Comparison of ENCODE assay signal across 29 cellular contexts in the genomic region with DNA sequence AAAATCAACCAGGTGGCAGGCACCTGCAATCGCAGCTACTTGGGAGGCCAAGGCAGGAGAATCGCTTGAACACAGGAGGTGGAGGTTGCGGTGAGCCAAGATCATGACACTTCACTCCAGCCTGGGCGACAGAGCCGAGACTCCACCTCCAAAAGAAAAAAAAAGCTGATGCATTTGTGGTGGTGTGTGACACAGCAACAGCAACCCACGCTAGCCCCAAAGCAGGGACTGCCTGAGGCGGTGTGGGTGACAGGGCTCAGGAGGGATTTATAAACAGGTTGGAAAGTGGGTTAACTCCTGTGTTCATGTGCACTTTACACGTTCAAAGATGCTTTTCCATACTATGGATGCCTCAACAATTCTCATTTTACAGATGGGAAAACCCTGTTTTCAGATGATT.
"Had no signal": no experiment of that assay in that cellular context is flagged by ENCODE, and none has a peak within 500 bp of the region (broad histone marks: within the 10 kb centered on the region; RNA-seq: fewer than 3 reads in every experiment).

No MANE protein-coding gene starts in this region.

- H3K4me1 ChIP-seq: foreskin keratinocyte, left lung, parathyroid adenoma, prostate gland, testis, upper lobe of left lung had no signal

- H3K27ac ChIP-seq: colonic mucosa, foreskin keratinocyte, gastroesophageal sphincter, heart right ventricle, left lung, neutrophil, parathyroid adenoma, prostate gland, sigmoid colon, testis, tibial nerve, upper lobe of left lung had no signal

- H3K36me3 ChIP-seq: colonic mucosa, esophagus muscularis mucosa, gastroesophageal sphincter, heart right ventricle, left lung, neutrophil, prostate gland, sigmoid colon, tibial nerve, upper lobe of left lung had no signal

- H3K4me1 Mint-ChIP-seq: mesothelial cell of epicardium; naive B cell; stimulated activated effector memory CD8-positive, alpha-beta T cell treated with anti-CD3 and anti-CD28 coated beads, Interleukin-12 subunit alpha, Interleukin-12 subunit beta, amount 100 ng/mL, for 72 hours had no signal

- H3K27ac Mint-ChIP-seq: dendritic cell treated with granulocyte-macrophage colony-stimulating factor and Interleukin-4, amounts not matched to agents 40 ng/mL and 50 ng/mL, for 4 days; mesothelial cell of epicardium; naive B cell; natural killer cell treated with Interleukin-12 subunit alpha and Interleukin-12 subunit beta and Interleukin-15 and Interleukin-18, amount 100 ng/mL, for 72 hours; stimulated activated effector memory CD8-positive, alpha-beta T cell treated with anti-CD3 and anti-CD28 coated beads, Interleukin-12 subunit alpha, Interleukin-12 subunit beta, amount 100 ng/mL, for 72 hours had no signal

- H3K9ac ChIP-seq: parathyroid adenoma had no signal

- ATAC-seq: foreskin keratinocyte; gastroesophageal sphincter; heart right ventricle; left cardiac atrium; left lung; mucosa of descending colon; natural killer cell treated with Interleukin-12 subunit alpha and Interleukin-12 subunit beta and Interleukin-15 and Interleukin-18, amount 100 ng/mL, for 72 hours; right cardiac atrium; stimulated activated effector memory CD8-positive, alpha-beta T cell treated with anti-CD3 and anti-CD28 coated beads, Interleukin-12 subunit alpha, Interleukin-12 subunit beta, amount 100 ng/mL, for 72 hours; stimulated activated naive CD8-positive, alpha-beta T cell treated with anti-CD3 and anti-CD28 coated beads, Interleukin-15, Interleukin-2, amounts not matched to agents 100 U/mL and 50 U/mL, for 24 hours had no signal

- H3K9me3 ChIP-seq: colonic mucosa, left lung, mucosa of descending colon, neutrophil, prostate gland, sigmoid colon, testis, upper lobe of left lung had no signal

- H3K27me3 ChIP-seq: colonic mucosa, esophagus muscularis mucosa, gastroesophageal sphincter, sigmoid colon, testis, tibial nerve, upper lobe of left lung had no signal

- H3K4me3 Mint-ChIP-seq: dendritic cell treated with granulocyte-macrophage colony-stimulating factor and Interleukin-4, amounts not matched to agents 40 ng/mL and 50 ng/mL, for 4 days; mesothelial cell of epicardium; naive B cell; natural killer cell treated with Interleukin-12 subunit alpha and Interleukin-12 subunit beta and Interleukin-15 and Interleukin-18, amount 100 ng/mL, for 72 hours; neural crest cell; stimulated activated effector memory CD8-positive, alpha-beta T cell treated with anti-CD3 and anti-CD28 coated beads, Interleukin-12 subunit alpha, Interleukin-12 subunit beta, amount 100 ng/mL, for 72 hours had no signal

- DNase-seq: colonic mucosa; effector CD8-positive, alpha-beta T cell; foreskin keratinocyte; heart right ventricle; hippocampal formation; left cardiac atrium; left lung; mesenchymal stem cell; mucosa of descending colon; naive B cell; right cardiac atrium; sigmoid colon; stimulated activated CD4-positive, alpha-beta T cell treated with anti-CD3 and anti-CD28 coated beads, Interleukin-2, amount 100 ng/mL, for 24 hours; stimulated activated CD4-positive, alpha-beta T cell treated with anti-CD3 and anti-CD28 coated beads, Interleukin-4, amount 100 ng/mL, for 24 hours; stimulated activated naive CD8-positive, alpha-beta T cell treated with anti-CD3 and anti-CD28 coated beads, Interleukin-15, Interleukin-2, amounts not matched to agents 100 U/mL and 50 U/mL, for 24 hours; substantia nigra; testis; upper lobe of left lung had no signal

- H3K36me3 Mint-ChIP-seq: mesothelial cell of epicardium; naive B cell; natural killer cell treated with Interleukin-12 subunit alpha and Interleukin-12 subunit beta and Interleukin-15 and Interleukin-18, amount 100 ng/mL, for 72 hours; stimulated activated effector memory CD8-positive, alpha-beta T cell treated with anti-CD3 and anti-CD28 coated beads, Interleukin-12 subunit alpha, Interleukin-12 subunit beta, amount 100 ng/mL, for 72 hours had no signal

- H3K4me3 ChIP-seq: colonic mucosa, esophagus muscularis mucosa, gastroesophageal sphincter, heart right ventricle, left lung, mucosa of descending colon, prostate gland, sigmoid colon, testis, tibial nerve, upper lobe of left lung had no signal

- H3K9me3 Mint-ChIP-seq: dendritic cell treated with granulocyte-macrophage colony-stimulating factor and Interleukin-4, amounts not matched to agents 40 ng/mL and 50 ng/mL, for 4 days; mesothelial cell of epicardium; natural killer cell treated with Interleukin-12 subunit alpha and Interleukin-12 subunit beta and Interleukin-15 and Interleukin-18, amount 100 ng/mL, for 72 hours; neural crest cell; stimulated activated effector memory CD8-positive, alpha-beta T cell treated with anti-CD3 and anti-CD28 coated beads, Interleukin-12 subunit alpha, Interleukin-12 subunit beta, amount 100 ng/mL, for 72 hours had no signal
